Comparison of ENCODE assay signal across 10 cellular contexts in genomic region chr2:109127556-109127955, GRCh38. TPM values are rescaled to one million over a fixed set of nuclear protein-coding genes. Genes with fewer than 3 reads are reported as not detected.
DNase-seq lines count a peak whose midpoint lies in the region; ATAC-seq, FAIRE-seq and TF ChIP-seq lines count a peak whose summit lies in the region.
"Had no signal": no experiment of that assay in that cellular context is flagged by ENCODE, and none has a peak within 500 bp of the region (broad histone marks: within the 10 kb centered on the region; RNA-seq: fewer than 3 reads in every experiment).

No MANE protein-coding gene starts in this region.

- no peak overlapping the region for H3K9ac ChIP-seq in smooth muscle cell (ENCODE audit: low read depth)

- no peaks in the 10 kb centered on the region for H3K9me3 ChIP-seq in smooth muscle cell (replicated peaks; ENCODE audit: low read depth)
- H3K9me3 ChIP-seq in small intestine (ENCODE audit: control insufficient read depth, low read depth): no peaks in the 10 kb centered on the region

- TF ChIP-seq CTCF in WI38 (IDR thresholded peaks at IDR 0.05; ENCODE audit: low read depth, low read length): no peak
- TF ChIP-seq CTCF in fibroblast of mammary gland (conservative IDR thresholded peaks at IDR 0.05; ENCODE audit: control insufficient read depth, insufficient read depth, low read depth, low read length): no peak
- TF ChIP-seq CTCF in smooth muscle cell (IDR thresholded peaks at IDR 0.05; ENCODE audit: borderline replicate concordance, insufficient read depth, poor library complexity, severe bottlenecking): no peak

- no peak overlapping the region for H2AFZ ChIP-seq in smooth muscle cell (ENCODE audit: low read depth)

- H3K4me2 ChIP-seq in smooth muscle cell: peak overlapping the region; percentile 87

- WGBS in smooth muscle cell (ENCODE audit: low lambda C conversion rate): 89% methylated on average over 10 of the region's 10 CpGs
- WGBS in small intestine, 3 donors: 76 to 80% (median 79%) methylated on average over 10 of the region's 10 CpGs

- H4K20me1 ChIP-seq in smooth muscle cell (ENCODE audit: low read depth): peaks cover 26% of the 10 kb centered on the region

- H3F3A ChIP-seq in smooth muscle cell (ENCODE audit: low read depth): peaks cover 10% of the 10 kb centered on the region

- no peaks in the 10 kb centered on the region for H3K9me3 Mint-ChIP-seq in activated CD4-positive, alpha-beta T cell treated with anti-CD3 and anti-CD28 coated beads, Interleukin-2, amount 10 ng/mL, durations not matched to agents 24 days and 14 days

- no peak for FAIRE-seq in small intestine (lab: Jason Lieb, UNC)
- FAIRE-seq: H54 had no signal

- H3K4me3 ChIP-seq in WI38 (ENCODE audit: low read depth, low read length) (peak overlapping the region; percentile 66), fibroblast of mammary gland (ENCODE audit: control insufficient read depth, low read depth, low read length) (peak overlapping the region; percentile 73), smooth muscle cell (peak overlapping the region; percentile 78), small intestine (ENCODE audit: low read depth in 1 of 2, low read length in 2 of 2) (no peak overlapping the region)

- no peaks in the 10 kb centered on the region for H3K36me3 Mint-ChIP-seq in activated CD4-positive, alpha-beta T cell treated with anti-CD3 and anti-CD28 coated beads, Interleukin-2, amount 10 ng/mL, durations not matched to agents 24 days and 14 days (ENCODE audit: low read depth)

- H3K4me3 Mint-ChIP-seq in activated CD4-positive, alpha-beta T cell treated with anti-CD3 and anti-CD28 coated beads, Interleukin-2, amount 10 ng/mL, durations not matched to agents 24 days and 14 days: peak overlapping the region; percentile 73

- no peak for ATAC-seq in GM19035 (IDR thresholded peaks at IDR 0.05; ENCODE audit: unreplicated experiment)

- H3K4me1 ChIP-seq in smooth muscle cell (ENCODE audit: low read depth) (no peaks in the 10 kb centered on the region), small intestine (ENCODE audit: control insufficient read depth in 2 of 2, insufficient read depth in 1 of 2, low read depth in 1 of 2, low read length in 1 of 2) (peaks cover 0 to 3% of the 10 kb centered on the region in 2 donors)

- H3K27me3 ChIP-seq in smooth muscle cell (ENCODE audit: low read depth) (peaks cover 6% of the 10 kb centered on the region), small intestine (ENCODE audit: control insufficient read depth in 2 of 2, insufficient read depth in 2 of 2, low read length in 2 of 2) (peaks cover 3 to 18% of the 10 kb centered on the region in 2 donors)

- no peak overlapping the region for H3K27ac Mint-ChIP-seq in activated CD4-positive, alpha-beta T cell treated with anti-CD3 and anti-CD28 coated beads, Interleukin-2, amount 10 ng/mL, durations not matched to agents 24 days and 14 days

- peaks cover 27% of the 10 kb centered on the region for H3K79me2 ChIP-seq in smooth muscle cell (ENCODE audit: low read depth)

- H3K36me3 ChIP-seq in smooth muscle cell (ENCODE audit: low read depth): no peaks in the 10 kb centered on the region
- H3K36me3 ChIP-seq in small intestine (ENCODE audit: control insufficient read depth in 2 of 2, insufficient read depth in 2 of 2, low read length in 2 of 2): no peaks in the 10 kb centered on the region

- peaks cover 22% of the 10 kb centered on the region for H3K4me1 Mint-ChIP-seq in activated CD4-positive, alpha-beta T cell treated with anti-CD3 and anti-CD28 coated beads, Interleukin-2, amount 10 ng/mL, durations not matched to agents 24 days and 14 days

- DNase-seq in activated CD4-positive, alpha-beta T cell treated with anti-CD3 and anti-CD28 coated beads, Interleukin-2, amount 10 ng/mL, durations not matched to agents 24 days and 14 days: no peak
- DNase-seq in activated CD4-positive, alpha-beta T cell treated with anti-CD3 and anti-CD28 coated beads for 1 hour: no peak
- DNase-seq in fibroblast of mammary gland (ENCODE audit: low read depth): no peak
- DNase-seq in smooth muscle cell (lab: John Stamatoyannopoulos, UW; ENCODE audit: unreplicated experiment): no peak
- DNase-seq in small intestine: no peak
- no peak for DNase-seq in NCI-H510A (lab: John Stamatoyannopoulos, UW)
- DNase-seq: cortex of kidney had no signal

- intact Hi-C loops in activated CD4-positive, alpha-beta T cell treated with anti-CD3 and anti-CD28 coated beads, Interleukin-2, amount 10 ng/mL, durations not matched to agents 24 days and 14 days (cut with micrococcal nuclease): loop anchor here (5.0 to 10.0 kb wide), 2 partner anchors 203 to 205 kb away; no protein-coding TSS in a partner anchor

- no peak overlapping the region for H3K27ac ChIP-seq in smooth muscle cell (ENCODE audit: low read depth)
- no peak overlapping the region for H3K27ac ChIP-seq in small intestine (ENCODE audit: low read depth in 1 of 2, low read length in 1 of 2)

- peaks cover 47% of the 10 kb centered on the region for H3K27me3 Mint-ChIP-seq in activated CD4-positive, alpha-beta T cell treated with anti-CD3 and anti-CD28 coated beads, Interleukin-2, amount 10 ng/mL, durations not matched to agents 24 days and 14 days

RNA-seq across cellular contexts. Expression of gene SH3RF3, which starts 1.4 kb away (rescaled TPM):
- 0.47 TPM in 2 replicates for total RNA-seq in activated CD4-positive, alpha-beta T cell treated with anti-CD3 and anti-CD28 coated beads, Interleukin-2, amount 10 ng/mL, durations not matched to agents 24 days and 14 days
- 6.5 and 6.6 TPM in 2 replicates for total RNA-seq in smooth muscle cell
- polyA plus RNA-seq in smooth muscle cell (6.6 and 11.8 TPM in 2 replicates), small intestine (1 to 10 TPM in 1 of 3 donors, under 1 TPM in 2; 0.22 to 3.9 (median 0.81) TPM)

Comparison
In these comparisons a context has a peak if more than half of its experiments do, and no peak if none do; other contexts are left out.
1. H3K4me3 ChIP-seq: peak in WI38 (single experiment), fibroblast of mammary gland (single experiment) and smooth muscle cell (single experiment); none in small intestine (0 of 2).